2 cellular contexts compared by ENCODE assay signal in the genomic region with DNA sequence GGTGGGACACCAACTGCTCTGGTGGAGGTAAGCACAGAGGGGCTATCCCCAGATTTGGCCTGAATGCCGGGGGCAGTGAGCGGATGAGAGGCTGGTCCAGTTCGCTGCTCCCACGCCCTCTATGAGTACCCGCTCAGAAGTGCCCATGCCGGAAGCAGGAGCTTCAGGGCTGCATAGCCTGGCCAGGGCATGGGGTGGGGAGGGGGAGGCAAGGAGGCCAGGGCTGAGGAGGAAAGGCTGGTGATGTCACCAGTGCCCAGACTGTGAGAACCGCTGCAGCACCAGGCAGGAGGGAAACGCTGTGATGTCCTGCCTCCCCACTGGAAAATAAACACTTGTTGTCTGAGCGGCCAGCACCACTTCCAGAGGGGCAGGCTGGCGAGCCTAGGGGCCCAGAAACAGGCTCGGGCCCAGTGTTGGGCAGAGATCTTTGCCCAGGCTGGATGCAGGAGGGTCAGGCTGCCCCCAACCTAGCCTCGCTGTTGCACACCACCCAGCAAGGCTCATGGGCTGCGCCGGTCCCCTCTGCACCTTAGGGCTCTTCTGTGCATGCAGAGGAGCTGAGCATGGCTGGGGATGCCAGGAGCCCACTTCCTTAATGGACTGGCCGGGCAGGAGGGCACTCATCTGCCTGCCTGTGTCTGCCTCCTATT.
TF ChIP-seq lines count a peak whose summit lies in the region.

No MANE protein-coding gene starts in this region.

TF ChIP-seq in K562, 482 proteins besides CTCF, POLR2A, EP300 and RAD21:
- no peak for TF ChIP-seq CAMTA2 (CRISPR knock-in tag; conservative IDR thresholded peaks at IDR 0.05)
- TF ChIP-seq ETS1 (conservative IDR thresholded peaks at IDR 0.05; ENCODE audit: control insufficient read depth, low read depth, low read length): no peak
- TF ChIP-seq PRPF4 (IDR thresholded peaks at IDR 0.05; ENCODE audit: insufficient read depth, low read depth, low read length, poor library complexity, severe bottlenecking): no peak
- TF ChIP-seq TCFL5 (CRISPR knock-in tag; conservative IDR thresholded peaks at IDR 0.05): no peak
- TF ChIP-seq ZNF398 (CRISPR knock-in tag; IDR thresholded peaks at IDR 0.05): no peak
- TF ChIP-seq SREBF1 (IDR thresholded peaks at IDR 0.05; ENCODE audit: borderline replicate concordance, low read depth, low read length): no peak
- no peak for TF ChIP-seq TCF7L2 (IDR thresholded peaks at IDR 0.05; ENCODE audit: low read depth, low read length)
- no peak for TF ChIP-seq ESRRA (IDR thresholded peaks at IDR 0.05; ENCODE audit: borderline replicate concordance, low read depth)
- no peak for TF ChIP-seq ZNF408 (CRISPR knock-in tag; IDR thresholded peaks at IDR 0.05; ENCODE audit: low read depth)
- no peak for TF ChIP-seq MCM5 (IDR thresholded peaks at IDR 0.05; ENCODE audit: low read depth)
- TF ChIP-seq ZNF766 (CRISPR knock-in tag; conservative IDR thresholded peaks at IDR 0.05): no peak
- TF ChIP-seq ZC3H11A (IDR thresholded peaks at IDR 0.05; ENCODE audit: low read depth, low read length): no peak
- TF ChIP-seq, protein P1, sequence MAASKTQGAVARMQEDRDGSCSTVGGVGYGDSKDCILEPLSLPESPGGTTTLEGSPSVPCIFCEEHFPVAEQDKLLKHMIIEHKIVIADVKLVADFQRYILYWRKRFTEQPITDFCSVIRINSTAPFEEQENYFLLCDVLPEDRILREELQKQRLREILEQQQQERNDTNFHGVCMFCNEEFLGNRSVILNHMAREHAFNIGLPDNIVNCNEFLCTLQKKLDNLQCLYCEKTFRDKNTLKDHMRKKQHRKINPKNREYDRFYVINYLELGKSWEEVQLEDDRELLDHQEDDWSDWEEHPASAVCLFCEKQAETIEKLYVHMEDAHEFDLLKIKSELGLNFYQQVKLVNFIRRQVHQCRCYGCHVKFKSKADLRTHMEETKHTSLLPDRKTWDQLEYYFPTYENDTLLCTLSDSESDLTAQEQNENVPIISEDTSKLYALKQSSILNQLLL (CRISPR knock-in tag; IDR thresholded peaks at IDR 0.05; ENCODE audit: borderline replicate concordance): no peak
- TF ChIP-seq SAFB (IDR thresholded peaks at IDR 0.05; ENCODE audit: borderline replicate concordance, low read depth, low read length): no peak
- TF ChIP-seq ZNF75A (CRISPR knock-in tag; IDR thresholded peaks at IDR 0.05): no peak
- TF ChIP-seq ZNF609 (CRISPR knock-in tag; IDR thresholded peaks at IDR 0.05; ENCODE audit: borderline replicate concordance): no peak

TF ChIP-seq in HepG2, 621 proteins besides CTCF, POLR2A, EP300 and RAD21:
- no peak for TF ChIP-seq ZNF121 (CRISPR knock-in tag; IDR thresholded peaks at IDR 0.05)
- TF ChIP-seq KDM6A (CRISPR knock-in tag; IDR thresholded peaks at IDR 0.05; ENCODE audit: low read depth): no peak
- peak; percentile 82 for TF ChIP-seq ZFP91 (CRISPR knock-in tag; IDR thresholded peaks at IDR 0.05; ENCODE audit: borderline replicate concordance)
- TF ChIP-seq TFDP1 (CRISPR knock-in tag; IDR thresholded peaks at IDR 0.05; ENCODE audit: borderline replicate concordance): no peak
- 0 out of 2 replicates have a peak, but pooled peaks have one; percentile 29 for TF ChIP-seq ARNT2 (CRISPR knock-in tag; IDR thresholded peaks at IDR 0.05; ENCODE audit: low read depth)
- no peak for TF ChIP-seq SIX1 (CRISPR knock-in tag; IDR thresholded peaks at IDR 0.05; ENCODE audit: borderline replicate concordance)
- 0 out of 2 replicates have a peak, but pooled peaks have one; percentile 16 for TF ChIP-seq ZNF580 (CRISPR knock-in tag; IDR thresholded peaks at IDR 0.05; ENCODE audit: borderline replicate concordance, low read depth)
- no peak for TF ChIP-seq ZNF670 (CRISPR knock-in tag; IDR thresholded peaks at IDR 0.05; ENCODE audit: borderline replicate concordance)
- peak; percentile 33; the same call in 1 of the 2 replicates for TF ChIP-seq ZNF770 (CRISPR knock-in tag; IDR thresholded peaks at IDR 0.05)
- TF ChIP-seq MIER3 (CRISPR knock-in tag; IDR thresholded peaks at IDR 0.05; ENCODE audit: borderline replicate concordance): 0 out of 2 replicates have a peak, but pooled peaks have one; percentile 27
- TF ChIP-seq HNRNPL (IDR thresholded peaks at IDR 0.05; ENCODE audit: low read depth, low read length): peak; percentile 63
- TF ChIP-seq ZNF720 (CRISPR knock-in tag; IDR thresholded peaks at IDR 0.05): no peak
- TF ChIP-seq CHD4 (IDR thresholded peaks at IDR 0.05; ENCODE audit: borderline replicate concordance, low read length): no peak
- peak; percentile 48; the same call in 1 of the 2 replicates for TF ChIP-seq ZNF891 (CRISPR knock-in tag; IDR thresholded peaks at IDR 0.05)
- 0 out of 2 replicates have a peak, but pooled peaks have one; percentile 13 for TF ChIP-seq ZNF543 (CRISPR knock-in tag; IDR thresholded peaks at IDR 0.05)
- TF ChIP-seq ZNF326 (CRISPR knock-in tag; IDR thresholded peaks at IDR 0.05; ENCODE audit: borderline replicate concordance): no peak
- TF ChIP-seq, protein P2, sequence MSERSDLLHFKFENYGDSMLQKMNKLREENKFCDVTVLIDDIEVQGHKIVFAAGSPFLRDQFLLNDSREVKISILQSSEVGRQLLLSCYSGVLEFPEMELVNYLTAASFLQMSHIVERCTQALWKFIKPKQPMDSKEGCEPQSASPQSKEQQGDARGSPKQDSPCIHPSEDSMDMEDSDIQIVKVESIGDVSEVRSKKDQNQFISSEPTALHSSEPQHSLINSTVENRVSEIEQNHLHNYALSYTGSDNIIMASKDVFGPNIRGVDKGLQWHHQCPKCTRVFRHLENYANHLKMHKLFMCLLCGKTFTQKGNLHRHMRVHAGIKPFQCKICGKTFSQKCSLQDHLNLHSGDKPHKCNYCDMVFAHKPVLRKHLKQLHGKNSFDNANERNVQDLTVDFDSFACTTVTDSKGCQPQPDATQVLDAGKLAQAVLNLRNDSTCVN (CRISPR knock-in tag; IDR thresholded peaks at IDR 0.05; ENCODE audit: borderline replicate concordance): no peak
- no peak for TF ChIP-seq TRIM22 (IDR thresholded peaks at IDR 0.05)
- TF ChIP-seq ZNF138 (CRISPR knock-in tag; IDR thresholded peaks at IDR 0.05; ENCODE audit: low read depth): 0 out of 2 replicates have a peak, but pooled peaks have one; percentile 60
- no peak for TF ChIP-seq ZBTB42 (CRISPR knock-in tag; IDR thresholded peaks at IDR 0.05)
- TF ChIP-seq, protein P3, sequence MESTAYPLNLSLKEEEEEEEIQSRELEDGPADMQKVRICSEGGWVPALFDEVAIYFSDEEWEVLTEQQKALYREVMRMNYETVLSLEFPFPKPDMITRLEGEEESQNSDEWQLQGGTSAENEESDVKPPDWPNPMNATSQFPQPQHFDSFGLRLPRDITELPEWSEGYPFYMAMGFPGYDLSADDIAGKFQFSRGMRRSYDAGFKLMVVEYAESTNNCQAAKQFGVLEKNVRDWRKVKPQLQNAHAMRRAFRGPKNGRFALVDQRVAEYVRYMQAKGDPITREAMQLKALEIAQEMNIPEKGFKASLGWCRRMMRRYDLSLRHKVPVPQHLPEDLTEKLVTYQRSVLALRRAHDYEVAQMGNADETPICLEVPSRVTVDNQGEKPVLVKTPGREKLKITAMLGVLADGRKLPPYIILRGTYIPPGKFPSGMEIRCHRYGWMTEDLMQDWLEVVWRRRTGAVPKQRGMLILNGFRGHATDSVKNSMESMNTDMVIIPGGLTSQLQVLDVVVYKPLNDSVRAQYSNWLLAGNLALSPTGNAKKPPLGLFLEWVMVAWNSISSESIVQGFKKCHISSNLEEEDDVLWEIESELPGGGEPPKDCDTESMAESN (CRISPR knock-in tag; conservative IDR thresholded peaks at IDR 0.05): 0 out of 2 replicates have a peak, but pooled peaks have one; percentile 24
- TF ChIP-seq ARHGAP35 (CRISPR knock-in tag; IDR thresholded peaks at IDR 0.05; ENCODE audit: borderline replicate concordance): no peak
- no peak for TF ChIP-seq PPARG (CRISPR knock-in tag; conservative IDR thresholded peaks at IDR 0.05)
- no peak for TF ChIP-seq TCF7L2 (IDR thresholded peaks at IDR 0.05; ENCODE audit: low read depth, low read length)
- no peak for TF ChIP-seq SMAD3 (CRISPR knock-in tag; IDR thresholded peaks at IDR 0.05)
- TF ChIP-seq ZNF224 (CRISPR knock-in tag; IDR thresholded peaks at IDR 0.05): 0 out of 2 replicates have a peak, but pooled peaks have one; percentile 77
- TF ChIP-seq ZNF619 (CRISPR knock-in tag; IDR thresholded peaks at IDR 0.05): 0 out of 2 replicates have a peak, but pooled peaks have one; percentile 29
- TF ChIP-seq, protein P4, sequence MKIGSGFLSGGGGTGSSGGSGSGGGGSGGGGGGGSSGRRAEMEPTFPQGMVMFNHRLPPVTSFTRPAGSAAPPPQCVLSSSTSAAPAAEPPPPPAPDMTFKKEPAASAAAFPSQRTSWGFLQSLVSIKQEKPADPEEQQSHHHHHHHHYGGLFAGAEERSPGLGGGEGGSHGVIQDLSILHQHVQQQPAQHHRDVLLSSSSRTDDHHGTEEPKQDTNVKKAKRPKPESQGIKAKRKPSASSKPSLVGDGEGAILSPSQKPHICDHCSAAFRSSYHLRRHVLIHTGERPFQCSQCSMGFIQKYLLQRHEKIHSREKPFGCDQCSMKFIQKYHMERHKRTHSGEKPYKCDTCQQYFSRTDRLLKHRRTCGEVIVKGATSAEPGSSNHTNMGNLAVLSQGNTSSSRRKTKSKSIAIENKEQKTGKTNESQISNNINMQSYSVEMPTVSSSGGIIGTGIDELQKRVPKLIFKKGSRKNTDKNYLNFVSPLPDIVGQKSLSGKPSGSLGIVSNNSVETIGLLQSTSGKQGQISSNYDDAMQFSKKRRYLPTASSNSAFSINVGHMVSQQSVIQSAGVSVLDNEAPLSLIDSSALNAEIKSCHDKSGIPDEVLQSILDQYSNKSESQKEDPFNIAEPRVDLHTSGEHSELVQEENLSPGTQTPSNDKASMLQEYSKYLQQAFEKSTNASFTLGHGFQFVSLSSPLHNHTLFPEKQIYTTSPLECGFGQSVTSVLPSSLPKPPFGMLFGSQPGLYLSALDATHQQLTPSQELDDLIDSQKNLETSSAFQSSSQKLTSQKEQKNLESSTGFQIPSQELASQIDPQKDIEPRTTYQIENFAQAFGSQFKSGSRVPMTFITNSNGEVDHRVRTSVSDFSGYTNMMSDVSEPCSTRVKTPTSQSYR (CRISPR knock-in tag; IDR thresholded peaks at IDR 0.05; ENCODE audit: borderline replicate concordance): no peak
- TF ChIP-seq SAFB2 (CRISPR knock-in tag; IDR thresholded peaks at IDR 0.05; ENCODE audit: borderline replicate concordance, low read depth): no peak
- TF ChIP-seq ZNF329 (CRISPR knock-in tag; IDR thresholded peaks at IDR 0.05; ENCODE audit: low read depth): no peak
- TF ChIP-seq HNRNPLL (IDR thresholded peaks at IDR 0.05; ENCODE audit: low read depth, low read length, poor library complexity, severe bottlenecking): no peak
- 0 out of 2 replicates have a peak, but pooled peaks have one; percentile 24 for TF ChIP-seq KDM2A (CRISPR knock-in tag; IDR thresholded peaks at IDR 0.05; ENCODE audit: borderline replicate concordance, low read depth)
- TF ChIP-seq FIP1L1 (IDR thresholded peaks at IDR 0.05; ENCODE audit: borderline replicate concordance, insufficient read depth, low read depth, low read length): no peak
